In the genomic region with DNA sequence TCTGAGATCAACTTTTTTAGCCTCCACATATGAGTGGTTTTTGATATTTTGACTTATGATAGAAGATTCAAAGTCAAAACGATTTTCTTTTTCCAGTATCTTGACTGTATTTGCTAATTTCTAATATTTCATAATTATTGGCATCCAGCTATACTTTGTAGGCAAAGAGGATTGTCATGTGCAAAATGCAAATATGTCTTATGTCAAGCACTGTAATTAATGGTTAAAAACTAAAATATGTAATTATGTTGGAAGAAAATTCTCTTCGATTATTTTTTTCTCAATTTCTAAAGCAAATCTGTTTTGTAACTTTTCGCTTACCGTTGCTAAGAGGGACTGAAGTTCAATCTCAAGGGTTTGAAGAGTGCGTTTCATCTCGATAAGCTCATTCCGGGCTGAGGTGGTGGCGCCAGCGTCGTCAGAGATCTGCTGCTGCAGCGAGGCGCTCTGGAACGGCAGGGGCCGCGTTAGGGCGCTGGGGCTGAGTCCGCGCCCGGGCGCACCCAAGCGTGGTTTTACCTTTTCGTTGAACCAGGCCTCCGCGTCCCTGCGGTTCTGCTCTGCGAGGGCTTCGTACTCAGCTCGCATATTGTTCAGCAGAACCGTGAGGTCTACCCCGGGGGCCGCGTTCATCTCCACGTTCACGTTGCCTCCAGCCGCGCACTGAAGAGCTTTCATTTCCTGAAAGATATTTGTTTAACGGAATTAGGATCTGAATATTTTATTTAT, we compare ENCODE assay signal across 10 cellular contexts. TPM values are rescaled to one million over a fixed set of nuclear protein-coding genes. Genes with fewer than 3 reads are reported as not detected.
DNase-seq lines count a peak whose midpoint lies in the region; ATAC-seq, FAIRE-seq and TF ChIP-seq lines count a peak whose summit lies in the region.
"Had no signal": no experiment of that assay in that cellular context is flagged by ENCODE, and none has a peak within 500 bp of the region (broad histone marks: within the 10 kb centered on the region; RNA-seq: fewer than 3 reads in every experiment).

No MANE protein-coding gene starts in this region.

- in situ Hi-C loops in mammary epithelial cell (cut with MboI; ENCODE audit: low sequenced_read_pairs in 2 of 2), result no loop called here

- BruUV-seq in mammary epithelial cell (replicated peaks; lab: Mats Ljungman, UMichigan), result no TSS peak

- H3K4me3 ChIP-seq in mammary epithelial cell (replicated peaks in 1 of 3; ENCODE audit: insufficient read depth in 1 of 3, low read depth in 2 of 3, low read length in 3 of 3) (peak overlapping the region in 2 of 3 experiments; percentile 25 to 32), small intestine (ENCODE audit: low read depth in 1 of 2, low read length in 2 of 2) (no peak overlapping the region), WERI-Rb-1 (ENCODE audit: low read depth, low read length) (no peak overlapping the region)

- dilution Hi-C loops in mammary epithelial cell (cut with HindIII; ENCODE audit: low sequenced_read_pairs), result no loop called here

- H3K36me3 ChIP-seq in mammary epithelial cell (ENCODE audit: insufficient read depth, low read length) (no peaks in the 10 kb centered on the region), small intestine (ENCODE audit: control insufficient read depth in 2 of 2, insufficient read depth in 2 of 2, low read length in 2 of 2) (no peaks in the 10 kb centered on the region), WERI-Rb-1 (no peaks in the 10 kb centered on the region)

- H3K4me3 Mint-ChIP-seq in nephron progenitor cell, result no peak overlapping the region

- DNase-seq in DMS153 (lab: John Stamatoyannopoulos, UW) (peak; percentile 10), NCI-H748 treated with DMSO at 0.1 percent for 48 hours (lab: John Stamatoyannopoulos, UW) (peak; percentile 11), mammary epithelial cell (no peak), small intestine (peak; percentile 9), nephron progenitor cell (no peak), WERI-Rb-1 (no peak), A172 (ENCODE audit: low spot score) (no peak)

- no peak for ATAC-seq in GM18909 (IDR thresholded peaks at IDR 0.05; ENCODE audit: poor library complexity, unreplicated experiment)
- ATAC-seq: HCT116 had no signal

- no peaks in the 10 kb centered on the region for H3K36me3 Mint-ChIP-seq in nephron progenitor cell (ENCODE audit: low read depth)

- WGBS in mammary epithelial cell (ENCODE audit: low coverage, missing lambda C conversion rate), result 33% methylated on average over 35 of the region's 37 CpGs
- whole genome bisulfite sequencing in small intestine, 3 donors, result 15 to 28% (median 28%) methylated on average over 37 of the region's 37 CpGs

- H3K27ac ChIP-seq in mammary epithelial cell (ENCODE audit: insufficient read depth, low read depth, low read length), result no peak overlapping the region
- H3K27ac ChIP-seq in small intestine (ENCODE audit: low read depth in 1 of 2, low read length in 1 of 2), result no peak overlapping the region
- H3K27ac ChIP-seq in WERI-Rb-1, result no peak overlapping the region
- H3K27ac ChIP-seq: RWPE1 had no signal

- CTCF ChIA-PET in mammary epithelial cell (lab: Charles Lee; ENCODE audit: low non-redundant PET), result no interaction called here

- FAIRE-seq in small intestine (lab: Jason Lieb, UNC), result no peak

- H3K9ac ChIP-seq in mammary epithelial cell (ENCODE audit: insufficient read depth, low read length), result no peak overlapping the region

- no peaks in the 10 kb centered on the region for H3K79me2 ChIP-seq in mammary epithelial cell (ENCODE audit: insufficient read depth, low read length)

- H4K20me1 ChIP-seq in mammary epithelial cell (ENCODE audit: insufficient read depth, low read length), result no peaks in the 10 kb centered on the region

- no peak overlapping the region for H3K27ac Mint-ChIP-seq in nephron progenitor cell

- no peaks in the 10 kb centered on the region for H3K9me3 ChIP-seq in mammary epithelial cell (replicated peaks; ENCODE audit: insufficient read depth, low read length)
- no peaks in the 10 kb centered on the region for H3K9me3 ChIP-seq in small intestine (ENCODE audit: control insufficient read depth, low read depth)
- H3K9me3 ChIP-seq in WERI-Rb-1 (ENCODE audit: severe bottlenecking), result peaks cover 11% of the 10 kb centered on the region

- H2AFZ ChIP-seq in mammary epithelial cell (ENCODE audit: low read depth, low read length), result peak overlapping the region; percentile 65

- H3K9me3 Mint-ChIP-seq in nephron progenitor cell, result no peaks in the 10 kb centered on the region

- H3K4me1 ChIP-seq in mammary epithelial cell (ENCODE audit: insufficient read depth, low read length), result peaks cover 3% of the 10 kb centered on the region
- no peaks in the 10 kb centered on the region for H3K4me1 ChIP-seq in small intestine (ENCODE audit: control insufficient read depth in 2 of 2, insufficient read depth in 1 of 2, low read depth in 1 of 2, low read length in 1 of 2)

- H3K27me3 ChIP-seq in mammary epithelial cell (ENCODE audit: insufficient read depth, low read length) (no peaks in the 10 kb centered on the region), small intestine (ENCODE audit: control insufficient read depth in 2 of 2, insufficient read depth in 2 of 2, low read length in 2 of 2) (peaks cover 0 to 9% of the 10 kb centered on the region in 2 donors), WERI-Rb-1 (ENCODE audit: insufficient read depth, low read depth, severe bottlenecking) (peaks cover 98% of the 10 kb centered on the region)

- peaks cover 7% of the 10 kb centered on the region for H3K4me1 Mint-ChIP-seq in nephron progenitor cell

- TF ChIP-seq CTCF in mammary epithelial cell (conservative IDR thresholded peaks at IDR 0.05 in 1 of 2, IDR thresholded peaks at IDR 0.05 in 1 of 2; ENCODE audit: extremely low read depth in 1 of 2, insufficient read depth in 1 of 2, low read depth in 1 of 2, low read length in 2 of 2) (no peak), nephron progenitor cell (IDR thresholded peaks at IDR 0.05) (no peak), WERI-Rb-1 (IDR thresholded peaks at IDR 0.05; ENCODE audit: low read depth, low read length) (no peak)

- intact Hi-C loops in mammary epithelial cell (cut with micrococcal nuclease), result no loop called here

- peaks cover 26% of the 10 kb centered on the region for H3K27me3 Mint-ChIP-seq in nephron progenitor cell (ENCODE audit: low read depth, poor library complexity)

- peak overlapping the region; percentile 65 for H3K4me2 ChIP-seq in mammary epithelial cell (ENCODE audit: insufficient read depth, low read depth, low read length)

RNA-seq across cellular contexts. Expression of a gene that starts 3.0 kb away (rescaled TPM):
- total RNA-seq in mammary epithelial cell, result not detected
- polyA plus RNA-seq in mammary epithelial cell, result 0.03 TPM
- polyA minus RNA-seq in mammary epithelial cell, result not detected
- under 1 TPM in 1 of 3 donors, not detected in 2; 0.03 TPM for polyA plus RNA-seq in small intestine
- not detected in 2 replicates for total RNA-seq in A172 (2014; rRNA removed; shearing (Covaris generic))

RNA-seq across cellular contexts. Expression of a gene that starts 7.3 kb away (rescaled TPM):
- total RNA-seq in mammary epithelial cell, result not detected
- polyA plus RNA-seq in mammary epithelial cell (not detected), small intestine (not detected)
- not detected for polyA minus RNA-seq in mammary epithelial cell
- total RNA-seq in A172 (2014; rRNA removed; shearing (Covaris generic)), result not detected in 2 replicates

RNA-seq across cellular contexts. Expression of a gene that starts 20.4 kb away (rescaled TPM):
- not detected for total RNA-seq in mammary epithelial cell
- polyA plus RNA-seq in mammary epithelial cell, result not detected
- polyA minus RNA-seq in mammary epithelial cell, result not detected
- not detected for polyA plus RNA-seq in small intestine
- total RNA-seq in A172 (2014; rRNA removed; shearing (Covaris generic)), result not detected in 2 replicates

RNA-seq across cellular contexts. Expression of a gene that starts 24.2 kb away (rescaled TPM):
- not detected for total RNA-seq in mammary epithelial cell
- polyA plus RNA-seq in mammary epithelial cell (not detected), small intestine (not detected)
- polyA minus RNA-seq in mammary epithelial cell, result not detected
- total RNA-seq in A172 (2014; rRNA removed; shearing (Covaris generic)), result not detected in 2 replicates

RNA-seq across cellular contexts. Expression of a gene that starts 43.1 kb away (rescaled TPM):
- total RNA-seq in mammary epithelial cell, result 10 to 100 TPM in 1 of 2 donors, 1 to 10 TPM in 1; 2.8 to 56.8 TPM
- polyA plus RNA-seq in mammary epithelial cell, result 13.9 TPM
- 13.4 TPM for polyA minus RNA-seq in mammary epithelial cell
- 10 to 100 TPM; 18.7 to 51.3 (median 36.9) TPM for polyA plus RNA-seq in small intestine
- total RNA-seq in A172 (2014; rRNA removed; shearing (Covaris generic)), result 28.5 and 34.7 TPM in 2 replicates

Comparison
In these comparisons a context has a peak if more than half of its experiments do, and no peak if none do; other contexts are left out.
1. DNase-seq: peak in DMS153 (single experiment), NCI-H748 treated with DMSO at 0.1 percent for 48 hours (single experiment) and small intestine (single experiment); none in mammary epithelial cell (single experiment), nephron progenitor cell (single experiment), WERI-Rb-1 (single experiment) and A172 (single experiment).
2. H3K4me3 ChIP-seq: peak in mammary epithelial cell (2 of 3); none in small intestine (0 of 2) and WERI-Rb-1 (single experiment).